Comparison of ENCODE assay signal across 14 cellular contexts in the genomic region with DNA sequence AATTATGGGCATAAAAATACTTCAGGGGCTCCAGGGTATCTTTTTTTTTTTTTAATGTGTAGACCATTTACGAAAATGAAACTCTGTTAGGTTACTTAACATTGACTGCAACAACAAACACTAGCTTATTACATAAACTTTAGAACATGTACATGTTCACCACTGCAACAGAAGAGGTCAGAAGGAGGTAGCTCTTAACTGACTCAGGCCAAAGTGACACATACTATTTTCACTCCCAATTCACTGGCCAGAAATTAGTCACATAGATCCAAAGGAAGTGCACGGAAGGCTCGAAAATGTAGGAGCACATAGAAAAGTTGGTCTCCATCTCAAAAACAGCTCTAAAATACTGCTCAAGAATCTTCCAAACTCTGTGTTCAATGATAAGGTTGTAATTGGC.
DNase-seq lines count a peak whose midpoint lies in the region; ATAC-seq, FAIRE-seq and TF ChIP-seq lines count a peak whose summit lies in the region.
"Had no signal": no experiment of that assay in that cellular context is flagged by ENCODE, and none has a peak within 500 bp of the region (broad histone marks: within the 10 kb centered on the region; RNA-seq: fewer than 3 reads in every experiment).

No MANE protein-coding gene starts in this region.

- H3K36me3 ChIP-seq in endothelial cell of umbilical vein (ENCODE audit: control insufficient read depth in 2 of 2, extremely low read depth in 1 of 2, insufficient read depth in 2 of 2, low read length in 2 of 2): no peaks in the 10 kb centered on the region
- H3K36me3 ChIP-seq: SJCRH30, WERI-Rb-1 had no signal

- peaks cover 25% of the 10 kb centered on the region for H3K4me1 Mint-ChIP-seq in mesothelial cell of epicardium

- DNase-seq in EH (ENCODE audit: low read depth) (peak; percentile 90), NCI-H226 (peak; percentile 89), endothelial cell of umbilical vein (ENCODE audit: low read depth, low spot score) (peak; percentile 67), mesothelial cell of epicardium (ENCODE audit: low spot score in 2 of 2, unreplicated experiment in 2 of 2) (no peak), LoVo (ENCODE audit: low spot score) (no peak)
- DNase-seq in activated naive CD4-positive, alpha-beta T cell treated with Interleukin-2 at 50 U/mL for 16 hours: no peak
- no peak for DNase-seq in NK-92 treated with Interleukin-12 subunit alpha and Interleukin-12 subunit beta, amount 100 ng/mL, for 24 hours (lab: John Stamatoyannopoulos, UW)
- DNase-seq: H7, midbrain, NCI-H1105 treated with DMSO at 0.1 percent for 48 hours, NCI-H526 treated with DMSO at 0.1 percent for 48 hours, SJCRH30, WERI-Rb-1 had no signal

- no peak for TF ChIP-seq POLR2A in endothelial cell of umbilical vein (IDR thresholded peaks at IDR 0.05; ENCODE audit: low read depth, low read length)

- peak; percentile 87 for FAIRE-seq in endothelial cell of umbilical vein (lab: Jason Lieb, UNC)

- H3K9me1 ChIP-seq in endothelial cell of umbilical vein (replicated peaks; ENCODE audit: control insufficient read depth, extremely low read depth, insufficient read depth, low read length): no peaks in the 10 kb centered on the region

- peaks cover 14% of the 10 kb centered on the region for H3K36me3 Mint-ChIP-seq in mesothelial cell of epicardium

- TF ChIP-seq CTCF in endothelial cell of umbilical vein (IDR thresholded peaks at IDR 0.05; ENCODE audit: extremely low read depth in 1 of 2, insufficient read depth in 1 of 2, low read depth in 1 of 2, low read length in 2 of 2): no peak
- TF ChIP-seq CTCF in mesothelial cell of epicardium (IDR thresholded peaks at IDR 0.05; ENCODE audit: unreplicated experiment): no peak

- H3K9me3 ChIP-seq in endothelial cell of umbilical vein (replicated peaks; ENCODE audit: control insufficient read depth, insufficient read depth, low read length): no peaks in the 10 kb centered on the region
- H3K9me3 ChIP-seq: SJCRH30 had no signal

- peaks cover 7% of the 10 kb centered on the region for H3K4me1 ChIP-seq in endothelial cell of umbilical vein (ENCODE audit: control insufficient read depth, extremely low read depth, insufficient read depth, low read length)
- H3K4me1 ChIP-seq: SJCRH30 had no signal

- dilution Hi-C loops in endothelial cell of umbilical vein (cut with MboI; ENCODE audit: extremely low pct_ligation_motif_present, low sequenced_read_pairs): no loop called here

- H3K79me2 ChIP-seq in endothelial cell of umbilical vein (ENCODE audit: control insufficient read depth, insufficient read depth, low read length): peaks cover 22% of the 10 kb centered on the region

- ATAC-seq in HG03095 (IDR thresholded peaks at IDR 0.05; ENCODE audit: unreplicated experiment): no peak

- peak overlapping the region; percentile 14 for H3K27ac Mint-ChIP-seq in mesothelial cell of epicardium

- H3K27me3 Mint-ChIP-seq in mesothelial cell of epicardium (ENCODE audit: low read depth): no peaks in the 10 kb centered on the region

- H3K27ac ChIP-seq in endothelial cell of umbilical vein (ENCODE audit: insufficient read depth, low read depth, low read length): no peak overlapping the region
- H3K27ac ChIP-seq: SJCRH30, WERI-Rb-1 had no signal

- H3K9ac ChIP-seq in endothelial cell of umbilical vein (replicated peaks; ENCODE audit: extremely low read depth, insufficient read depth, low read length): no peak overlapping the region

- intact Hi-C loops in endothelial cell of umbilical vein (cut with micrococcal nuclease): loop anchor here (10.0 kb wide), 1 partner anchor 218 kb away; no protein-coding TSS in a partner anchor

- H4K20me1 ChIP-seq in endothelial cell of umbilical vein (replicated peaks; ENCODE audit: control insufficient read depth, extremely low read depth, insufficient read depth, low read length): peaks cover 2% of the 10 kb centered on the region

- CTCF ChIA-PET in endothelial cell of umbilical vein (lab: Charles Lee): interaction anchor here (0.6 to 1.1 kb wide), 5 partner anchors 10 to 530 kb away, joined by 3 to 5 read pairs (median 3); no protein-coding TSS in a partner anchor

- no TSS peak for BruUV-seq in endothelial cell of umbilical vein (replicated peaks; lab: Mats Ljungman, UMichigan)

- no peak overlapping the region for H3K4me3 ChIP-seq in endothelial cell of umbilical vein (replicated peaks in 1 of 3; ENCODE audit: insufficient read depth in 1 of 3, low read depth in 1 of 3, low read length in 3 of 3)
- H3K4me3 ChIP-seq: SJCRH30 had no signal

- no peaks in the 10 kb centered on the region for H3K27me3 ChIP-seq in endothelial cell of umbilical vein (ENCODE audit: control insufficient read depth in 2 of 2, insufficient read depth in 2 of 2, low read length in 2 of 2)
- H3K27me3 ChIP-seq: SJCRH30 had no signal

- H3K9me3 Mint-ChIP-seq in mesothelial cell of epicardium: peaks cover 14% of the 10 kb centered on the region

- H3K4me3 Mint-ChIP-seq in mesothelial cell of epicardium: no peak overlapping the region

- POLR2A ChIA-PET in endothelial cell of umbilical vein (lab: Charles Lee): interaction anchor here (0.7 kb wide), 1 partner anchor 89 kb away, joined by 4 read pairs; no protein-coding TSS in a partner anchor

- H2AFZ ChIP-seq in endothelial cell of umbilical vein (ENCODE audit: low read depth, low read length): no peak overlapping the region

- peak overlapping the region; percentile 23 for H3K4me2 ChIP-seq in endothelial cell of umbilical vein (ENCODE audit: insufficient read depth, low read length)

TF ChIP-seq in endothelial cell of umbilical vein, 7 proteins besides CTCF, POLR2A, EP300 and RAD21:
- TF ChIP-seq, protein P1, sequence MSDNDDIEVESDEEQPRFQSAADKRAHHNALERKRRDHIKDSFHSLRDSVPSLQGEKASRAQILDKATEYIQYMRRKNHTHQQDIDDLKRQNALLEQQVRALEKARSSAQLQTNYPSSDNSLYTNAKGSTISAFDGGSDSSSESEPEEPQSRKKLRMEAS (IDR thresholded peaks at IDR 0.05; ENCODE audit: insufficient read depth, insufficient read length): no peak
- peak; percentile 69 for TF ChIP-seq FOS (IDR thresholded peaks at IDR 0.05; ENCODE audit: borderline replicate concordance, insufficient read depth, low read length)

Comparison
In these comparisons a context has a peak if more than half of its experiments do, and no peak if none do; other contexts are left out.
1. DNase-seq: peak in EH (single experiment), NCI-H226 (single experiment) and endothelial cell of umbilical vein (single experiment); none in mesothelial cell of epicardium (0 of 2), activated naive CD4-positive, alpha-beta T cell treated with Interleukin-2 at 50 U/mL for 16 hours (single experiment), LoVo (single experiment) and NK-92 treated with Interleukin-12 subunit alpha and Interleukin-12 subunit beta, amount 100 ng/mL, for 24 hours (single experiment).